11 cellular contexts compared by ENCODE assay signal in genomic region chr19:7450243-7451223, GRCh38. TPM values are rescaled to one million over a fixed set of nuclear protein-coding genes. Genes with fewer than 3 reads are reported as not detected.
DNase-seq lines count a peak whose midpoint lies in the region; ATAC-seq and TF ChIP-seq lines count a peak whose summit lies in the region.
"Had no signal": no experiment of that assay in that cellular context is flagged by ENCODE, and none has a peak within 500 bp of the region (broad histone marks: within the 10 kb centered on the region; RNA-seq: fewer than 3 reads in every experiment).

No MANE protein-coding gene starts in this region.

- H3K36me3 Mint-ChIP-seq in Calu3 (ENCODE audit: insufficient read depth, unreplicated experiment) = peaks cover 43% of the 10 kb centered on the region
- H3K36me3 Mint-ChIP-seq in endothelial cell (ENCODE audit: low read depth, unreplicated experiment) = peaks cover 53% of the 10 kb centered on the region

- H3K4me1 ChIP-seq in OCI-LY7 (ENCODE audit: insufficient read depth, low read length, poor library complexity, severe bottlenecking) (no peaks in the 10 kb centered on the region), upper lobe of right lung (no peaks in the 10 kb centered on the region), colonic mucosa (no peaks in the 10 kb centered on the region)

- no TSS peak for BruUV-seq in Calu3 (replicated peaks; lab: Mats Ljungman, UMichigan)
- BruUV-seq in OCI-LY7 (replicated peaks; lab: Mats Ljungman, UMichigan) = TSS peak; percentile 37

- no peaks in the 10 kb centered on the region for H4K20me1 ChIP-seq in OCI-LY7 (ENCODE audit: insufficient read depth, low read length)

- peaks cover 16% of the 10 kb centered on the region for H3K79me2 ChIP-seq in OCI-LY7 (ENCODE audit: insufficient read depth, low read depth, low read length)

- no peak overlapping the region for H3K4me2 ChIP-seq in OCI-LY7 (ENCODE audit: low read length)

- DNase-seq in Calu3 = no peak
- DNase-seq in OCI-LY7 (ENCODE audit: low spot score) = peak; percentile 57
- no peak for DNase-seq in endothelial cell (ENCODE audit: low spot score)
- DNase-seq in lung microvascular endothelial cell (ENCODE audit: low read depth in 2 of 2) = peak; percentile 44 to 54
- DNase-seq in iPS-NIHi7 (ENCODE audit: extremely low spot score) = no peak
- DNase-seq in NCI-H1694 treated with DMSO at 0.1 percent for 48 hours (lab: John Stamatoyannopoulos, UW) = no peak
- no peak for DNase-seq in upper lobe of right lung
- DNase-seq in colonic mucosa = no peak
- DNase-seq: activated T-cell treated with anti-CD3 and anti-CD28 coated beads, Interleukin-2, amount 50 U/mL, for 48 hours; CD4-positive, alpha-beta memory T cell; MG63 had no signal

- ATAC-seq in upper lobe of right lung = no peak

- H3K27ac ChIP-seq in OCI-LY7 (ENCODE audit: low read depth, low read length, poor library complexity, severe bottlenecking) (no peak overlapping the region), upper lobe of right lung (no peak overlapping the region), colonic mucosa (no peak overlapping the region)

- H3K27me3 ChIP-seq in upper lobe of right lung = no peaks in the 10 kb centered on the region
- no peaks in the 10 kb centered on the region for H3K27me3 ChIP-seq in colonic mucosa
- H3K27me3 ChIP-seq: MG63 had no signal

- H3K27ac Mint-ChIP-seq in Calu3 (ENCODE audit: unreplicated experiment) (peak overlapping the region; percentile 22), endothelial cell (ENCODE audit: unreplicated experiment) (no peak overlapping the region)

- TF ChIP-seq CTCF in Calu3 (IDR thresholded peaks at IDR 0.05; ENCODE audit: unreplicated experiment) (no peak), OCI-LY7 (conservative IDR thresholded peaks at IDR 0.05; ENCODE audit: low read length) (no peak), endothelial cell (IDR thresholded peaks at IDR 0.05; ENCODE audit: unreplicated experiment) (no peak), upper lobe of right lung (IDR thresholded peaks at IDR 0.05) (no peak), colonic mucosa (IDR thresholded peaks at IDR 0.05) (no peak)

- no peak overlapping the region for H2AFZ ChIP-seq in OCI-LY7 (ENCODE audit: low read length)

- H3K4me1 Mint-ChIP-seq in Calu3 (ENCODE audit: low read depth, unreplicated experiment) (no peaks in the 10 kb centered on the region), endothelial cell (ENCODE audit: unreplicated experiment) (no peaks in the 10 kb centered on the region)

- no peaks in the 10 kb centered on the region for H3K9me2 ChIP-seq in OCI-LY7 (ENCODE audit: insufficient read depth, low read length)

- POLR2A ChIA-PET in OCI-LY7 (lab: Charles Lee) = no interaction called here

- H3K4me3 ChIP-seq in OCI-LY7 (ENCODE audit: low read depth, low read length, poor library complexity, severe bottlenecking) (no peak overlapping the region), upper lobe of right lung (no peak overlapping the region), colonic mucosa (no peak overlapping the region)
- H3K4me3 ChIP-seq: MG63 had no signal

- CTCF ChIA-PET in Calu3 (lab: Charles Lee) = no interaction called here
- CTCF ChIA-PET in OCI-LY7 (lab: Charles Lee; ENCODE audit: unreplicated experiment) = no interaction called here

- H3K4me3 Mint-ChIP-seq in Calu3 (ENCODE audit: low read depth, unreplicated experiment) = no peak overlapping the region
- H3K4me3 Mint-ChIP-seq in endothelial cell (ENCODE audit: unreplicated experiment) = peak overlapping the region; percentile 2
- H3K4me3 Mint-ChIP-seq: CD4-positive, alpha-beta memory T cell had no signal

- no peak overlapping the region for H3K9ac ChIP-seq in colonic mucosa (ENCODE audit: low read depth in 2 of 2, low read length in 2 of 2)

- intact Hi-C loops in Calu3 (cut with micrococcal nuclease; ENCODE audit: unreplicated experiment) = no loop called here
- intact Hi-C loops in OCI-LY7 (cut with micrococcal nuclease; ENCODE audit: unreplicated experiment) = no loop called here
- intact Hi-C loops in upper lobe of right lung (cut with DNase I) = no loop called here
- intact Hi-C loops in colonic mucosa (cut with DNase I) = no loop called here

- peaks cover 12% of the 10 kb centered on the region for H3K9me3 Mint-ChIP-seq in Calu3 (ENCODE audit: low read depth, unreplicated experiment)
- H3K9me3 Mint-ChIP-seq in endothelial cell (ENCODE audit: unreplicated experiment) = peaks cover 4% of the 10 kb centered on the region

- peaks cover 98% of the 10 kb centered on the region for H3K36me3 ChIP-seq in OCI-LY7 (ENCODE audit: insufficient read depth, low read length)
- peaks cover 77% of the 10 kb centered on the region for H3K36me3 ChIP-seq in upper lobe of right lung
- H3K36me3 ChIP-seq in colonic mucosa = peaks cover 29% of the 10 kb centered on the region

- H3K9me3 ChIP-seq in OCI-LY7 (ENCODE audit: low read length) = peaks cover 29% of the 10 kb centered on the region
- H3K9me3 ChIP-seq in upper lobe of right lung = no peaks in the 10 kb centered on the region
- H3K9me3 ChIP-seq in colonic mucosa = no peaks in the 10 kb centered on the region

- no peaks in the 10 kb centered on the region for H3K27me3 Mint-ChIP-seq in Calu3 (ENCODE audit: unreplicated experiment)
- H3K27me3 Mint-ChIP-seq in endothelial cell (ENCODE audit: unreplicated experiment) = peaks cover 3% of the 10 kb centered on the region
- H3K27me3 Mint-ChIP-seq: CD4-positive, alpha-beta memory T cell had no signal

RNA-seq across cellular contexts. Expression of gene PEX11G, which starts 38.3 kb away (rescaled TPM):
- total RNA-seq in Calu3 (2022) (1.3 and 3.4 TPM in 2 replicates), OCI-LY7 (2022) (not detected in 2 replicates), endothelial cell (ENCODE audit: unreplicated experiment) (3.8 TPM), lung microvascular endothelial cell (1.3 and 1.6 TPM in 2 replicates), upper lobe of right lung (3.6 TPM), colonic mucosa (1 to 10 TPM; 5.7 to 6.6 TPM)
- not detected in 2 replicates for total RNA-seq in OCI-LY7 (2014; rRNA removed; shearing (Covaris generic))

Comparison
In these comparisons a context has a peak if more than half of its experiments do, and no peak if none do; other contexts are left out.
1. DNase-seq: peak in OCI-LY7 (single experiment) and lung microvascular endothelial cell (2 of 2); none in Calu3 (single experiment), endothelial cell (single experiment), iPS-NIHi7 (single experiment), NCI-H1694 treated with DMSO at 0.1 percent for 48 hours (single experiment), upper lobe of right lung (single experiment) and colonic mucosa (single experiment).